14 cellular contexts compared by ENCODE assay signal in the genomic region with DNA sequence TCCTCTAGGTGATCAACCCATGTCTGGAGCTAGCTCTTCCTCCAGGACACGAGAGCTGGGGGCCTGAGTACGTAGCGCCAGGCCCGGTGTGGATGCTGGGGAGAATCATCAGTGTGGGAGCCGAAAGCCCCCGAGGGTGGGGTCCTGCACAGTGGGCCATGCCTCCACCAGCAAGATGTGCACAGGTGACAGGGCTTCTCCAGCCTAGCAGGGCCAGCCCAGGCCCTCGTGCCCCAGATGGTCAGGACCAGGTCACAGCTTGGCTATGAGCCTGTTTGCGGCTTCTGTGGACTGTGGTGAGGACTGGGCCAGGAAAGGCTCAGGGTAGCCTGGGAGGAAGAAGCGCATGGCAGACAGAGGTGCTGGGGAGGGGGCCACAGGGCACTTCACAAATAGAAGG. TPM values are rescaled to one million over a fixed set of nuclear protein-coding genes. Genes with fewer than 3 reads are reported as not detected.
DNase-seq lines count a peak whose midpoint lies in the region; ATAC-seq, FAIRE-seq and TF ChIP-seq lines count a peak whose summit lies in the region.
"Had no signal": no experiment of that assay in that cellular context is flagged by ENCODE, and none has a peak within 500 bp of the region (broad histone marks: within the 10 kb centered on the region; RNA-seq: fewer than 3 reads in every experiment).

No MANE protein-coding gene starts in this region.

- H4K8ac ChIP-seq in mesenchymal stem cell (ENCODE audit: low read length), result no peak overlapping the region

- H3K9ac ChIP-seq in mesenchymal stem cell (ENCODE audit: low read length), result peak overlapping the region; percentile 72

- H3K79me1 ChIP-seq in mesenchymal stem cell (replicated peaks; ENCODE audit: low read length, poor library complexity, severe bottlenecking), result peaks cover 33% of the 10 kb centered on the region

- intact Hi-C loops in left ventricle myocardium inferior (cut with micrococcal nuclease), result no loop called here
- intact Hi-C loops in cardiac septum (cut with DNase I), result no loop called here
- intact Hi-C loops in ascending aorta (cut with DNase I), result no loop called here
- intact Hi-C loops in upper lobe of right lung (cut with DNase I), result no loop called here

- DNase-seq in left ventricle myocardium inferior (no peak), cardiac septum (ENCODE audit: low spot score) (no peak), ascending aorta (ENCODE audit: low spot score in 2 of 2) (no peak), mesenchymal stem cell (no peak), upper lobe of right lung (no peak), HTR-8/SVneo (ENCODE audit: insufficient read length, low spot score) (no peak), foreskin keratinocyte (no peak)
- no peak for DNase-seq in T-helper 2 cell treated with Interferon-gamma antibody and Interleukin-4, amounts not matched to agents 5 μg/mL and 100 μg/mL, for 36 hours (ENCODE audit: low spot score)
- DNase-seq: left colon, NCI-H510A, WERI-Rb-1 had no signal

- H3K4me1 Mint-ChIP-seq in T-helper 2 cell treated with Interferon-gamma antibody and Interleukin-4, amounts not matched to agents 5 μg/mL and 100 μg/mL, for 36 hours (ENCODE audit: low read depth), result peaks cover 15% of the 10 kb centered on the region

- FAIRE-seq in HTR-8/SVneo (lab: Jason Lieb, UNC), result no peak
- FAIRE-seq: frontal cortex, pancreas had no signal

- H3K4me3 ChIP-seq in left ventricle myocardium inferior (no peak overlapping the region), ascending aorta (peak overlapping the region in 1 of 2 donors; percentile 30), mesenchymal stem cell (ENCODE audit: insufficient read depth in 1 of 2, low read depth in 1 of 2, low read length in 2 of 2) (no peak overlapping the region), upper lobe of right lung (no peak overlapping the region)
- H3K4me3 ChIP-seq: pancreas, SJSA1 had no signal

- no peaks in the 10 kb centered on the region for H3K27me3 ChIP-seq in left ventricle myocardium inferior (ENCODE audit: low read depth)
- H3K27me3 ChIP-seq in ascending aorta, result no peaks in the 10 kb centered on the region
- no peaks in the 10 kb centered on the region for H3K27me3 ChIP-seq in mesenchymal stem cell (ENCODE audit: control insufficient read depth in 1 of 2, insufficient read depth in 1 of 2, low read length in 2 of 2)
- no peaks in the 10 kb centered on the region for H3K27me3 ChIP-seq in upper lobe of right lung
- H3K27me3 ChIP-seq in foreskin keratinocyte, result no peaks in the 10 kb centered on the region
- H3K27me3 ChIP-seq: pancreas, SJSA1 had no signal

- H3K36me3 ChIP-seq in left ventricle myocardium inferior, result peaks cover 61% of the 10 kb centered on the region
- peaks cover 57 to 59% of the 10 kb centered on the region in 2 donors for H3K36me3 ChIP-seq in ascending aorta
- peaks cover 72 to 77% of the 10 kb centered on the region in 2 experiments for H3K36me3 ChIP-seq in mesenchymal stem cell (ENCODE audit: control insufficient read depth in 1 of 2, insufficient read depth in 2 of 2, low read depth in 1 of 2, low read length in 2 of 2)
- H3K36me3 ChIP-seq in upper lobe of right lung, result peaks cover 56% of the 10 kb centered on the region

- H2AK5ac ChIP-seq in mesenchymal stem cell (ENCODE audit: low read length, severe bottlenecking), result peak overlapping the region; percentile 37

- no peak overlapping the region for H2BK120ac ChIP-seq in mesenchymal stem cell (ENCODE audit: low read depth, low read length)

- H3K4me1 ChIP-seq in left ventricle myocardium inferior, result peaks cover 41% of the 10 kb centered on the region
- peaks cover 33 to 38% of the 10 kb centered on the region in 2 donors for H3K4me1 ChIP-seq in ascending aorta
- H3K4me1 ChIP-seq in mesenchymal stem cell (ENCODE audit: control insufficient read depth, insufficient read depth, low read depth, low read length), result peaks cover 51% of the 10 kb centered on the region
- H3K4me1 ChIP-seq in upper lobe of right lung, result peaks cover 28% of the 10 kb centered on the region
- H3K4me1 ChIP-seq in foreskin keratinocyte, result no peaks in the 10 kb centered on the region
- H3K4me1 ChIP-seq: pancreas had no signal

- H4K91ac ChIP-seq in mesenchymal stem cell (ENCODE audit: low read length), result no peak overlapping the region

- H3K9me3 ChIP-seq in left ventricle myocardium inferior (replicated peaks) (no peaks in the 10 kb centered on the region), ascending aorta (no peaks in the 10 kb centered on the region), mesenchymal stem cell (ENCODE audit: control insufficient read depth, low read length) (no peaks in the 10 kb centered on the region), upper lobe of right lung (no peaks in the 10 kb centered on the region)
- H3K9me3 ChIP-seq: pancreas, SJSA1 had no signal

- H3K27ac Mint-ChIP-seq in T-helper 2 cell treated with Interferon-gamma antibody and Interleukin-4, amounts not matched to agents 5 μg/mL and 100 μg/mL, for 36 hours, result no peak overlapping the region

- ATAC-seq in upper lobe of right lung (no peak), foreskin keratinocyte (no peak)

- peak overlapping the region; percentile 75 for H3K27ac ChIP-seq in left ventricle myocardium inferior (replicated peaks)
- H3K27ac ChIP-seq in ascending aorta, result peak overlapping the region; percentile 87 to 92
- peak overlapping the region; percentile 90 for H3K27ac ChIP-seq in mesenchymal stem cell (ENCODE audit: low read length, poor library complexity, severe bottlenecking)
- H3K27ac ChIP-seq in upper lobe of right lung, result peak overlapping the region; percentile 79
- H3K27ac ChIP-seq in foreskin keratinocyte, result no peak overlapping the region
- H3K27ac ChIP-seq: WERI-Rb-1 had no signal

- no peaks in the 10 kb centered on the region for H3K27me3 Mint-ChIP-seq in T-helper 2 cell treated with Interferon-gamma antibody and Interleukin-4, amounts not matched to agents 5 μg/mL and 100 μg/mL, for 36 hours (ENCODE audit: low read depth)

- no peak overlapping the region for H3K4me2 ChIP-seq in mesenchymal stem cell (ENCODE audit: low read length, poor library complexity, severe bottlenecking)

- H3K9me3 Mint-ChIP-seq in T-helper 2 cell treated with Interferon-gamma antibody and Interleukin-4, amounts not matched to agents 5 μg/mL and 100 μg/mL, for 36 hours, result no peaks in the 10 kb centered on the region

- TF ChIP-seq CTCF in left ventricle myocardium inferior (IDR thresholded peaks at IDR 0.05; ENCODE audit: borderline replicate concordance), result no peak
- no peak for TF ChIP-seq CTCF in ascending aorta (IDR thresholded peaks at IDR 0.05)
- no peak for TF ChIP-seq CTCF in upper lobe of right lung (IDR thresholded peaks at IDR 0.05)
- TF ChIP-seq CTCF in foreskin keratinocyte (conservative IDR thresholded peaks at IDR 0.05), result no peak

- no peak overlapping the region for H3K14ac ChIP-seq in mesenchymal stem cell (ENCODE audit: low read length in 2 of 2)

- H3K18ac ChIP-seq in mesenchymal stem cell (ENCODE audit: low read depth in 1 of 2, low read length in 2 of 2), result peak overlapping the region in 1 of 2 experiments; percentile 64

- H3K36me3 Mint-ChIP-seq in T-helper 2 cell treated with Interferon-gamma antibody and Interleukin-4, amounts not matched to agents 5 μg/mL and 100 μg/mL, for 36 hours (ENCODE audit: low read depth), result peaks cover 21% of the 10 kb centered on the region

- H2AFZ ChIP-seq in mesenchymal stem cell (ENCODE audit: low read depth, low read length), result no peak overlapping the region

- no peak overlapping the region for H2BK12ac ChIP-seq in mesenchymal stem cell (ENCODE audit: low read length in 2 of 2)

- H3K4me3 Mint-ChIP-seq in T-helper 2 cell treated with Interferon-gamma antibody and Interleukin-4, amounts not matched to agents 5 μg/mL and 100 μg/mL, for 36 hours, result no peak overlapping the region

- no peak overlapping the region for H2BK15ac ChIP-seq in mesenchymal stem cell (ENCODE audit: low read depth, poor library complexity, severe bottlenecking)

- WGBS in mesenchymal stem cell, result 84% methylated on average over 9 of the region's 9 CpGs

- H3K4ac ChIP-seq in mesenchymal stem cell (ENCODE audit: low read depth in 1 of 2, low read length in 2 of 2), result peak overlapping the region in 1 of 2 experiments; percentile 9

- no peak overlapping the region for H3K23ac ChIP-seq in mesenchymal stem cell (ENCODE audit: low read length in 2 of 2)

- no peak overlapping the region for H2BK5ac ChIP-seq in mesenchymal stem cell (ENCODE audit: low read depth, low read length, poor library complexity, severe bottlenecking)

RNA-seq across cellular contexts. Expression of gene MPG, which starts 7.8 kb away (rescaled TPM):
- 44.5 TPM for total RNA-seq in left ventricle myocardium inferior
- total RNA-seq in cardiac septum, result 33.6 TPM
- 406 TPM for total RNA-seq in ascending aorta
- 156 TPM for polyA plus RNA-seq in mesenchymal stem cell (2013, experiment 1 of 2)
- 156 TPM for polyA plus RNA-seq in mesenchymal stem cell (2013, experiment 2 of 2)
- total RNA-seq in upper lobe of right lung, result 42.5 TPM
- total RNA-seq in foreskin keratinocyte, result 64.5 and 77.7 TPM in 2 replicates
- polyA plus RNA-seq in foreskin keratinocyte, result 76.2 and 105 TPM in 2 replicates

RNA-seq across cellular contexts. Expression of gene RHBDF1, which starts 13.4 kb away (rescaled TPM):
- total RNA-seq in left ventricle myocardium inferior (24.4 TPM), cardiac septum (31.4 TPM), ascending aorta (146 TPM), upper lobe of right lung (48.4 TPM), foreskin keratinocyte (20.3 and 27.5 TPM in 2 replicates)
- polyA plus RNA-seq in mesenchymal stem cell (2013, experiment 1 of 2), result 73.8 TPM
- polyA plus RNA-seq in mesenchymal stem cell (2013, experiment 2 of 2), result 69.6 TPM
- 27.0 and 32.0 TPM in 2 replicates for polyA plus RNA-seq in foreskin keratinocyte

RNA-seq across cellular contexts. Expression of gene SNRNP25, which starts 32.2 kb away (rescaled TPM):
- total RNA-seq in left ventricle myocardium inferior (71.2 TPM), cardiac septum (45.6 TPM), ascending aorta (not detected), upper lobe of right lung (11.6 TPM), foreskin keratinocyte (46.4 and 67.2 TPM in 2 replicates)
- 22.6 TPM for polyA plus RNA-seq in mesenchymal stem cell (2013, experiment 1 of 2)
- 24.2 TPM for polyA plus RNA-seq in mesenchymal stem cell (2013, experiment 2 of 2)
- 70.7 and 98.1 TPM in 2 replicates for polyA plus RNA-seq in foreskin keratinocyte

RNA-seq across cellular contexts. Expression of gene POLR3K, which starts 32.5 kb away (rescaled TPM):
- 11.7 TPM for total RNA-seq in left ventricle myocardium inferior
- 9.2 TPM for total RNA-seq in cardiac septum
- not detected for total RNA-seq in ascending aorta
- polyA plus RNA-seq in mesenchymal stem cell (2013, experiment 1 of 2), result 8.4 TPM
- 8.7 TPM for polyA plus RNA-seq in mesenchymal stem cell (2013, experiment 2 of 2)
- total RNA-seq in upper lobe of right lung, result 12.0 TPM
- 10.7 and 16.2 TPM in 2 replicates for total RNA-seq in foreskin keratinocyte
- polyA plus RNA-seq in foreskin keratinocyte, result 30.2 and 35.2 TPM in 2 replicates

RNA-seq across cellular contexts. Expression of gene NPRL3, which starts 52.6 kb away (rescaled TPM):
- total RNA-seq in left ventricle myocardium inferior, result 18.4 TPM
- 24.0 TPM for total RNA-seq in cardiac septum
- total RNA-seq in ascending aorta, result 24.9 TPM
- polyA plus RNA-seq in mesenchymal stem cell (2013, experiment 1 of 2), result 43.1 TPM
- 41.6 TPM for polyA plus RNA-seq in mesenchymal stem cell (2013, experiment 2 of 2)
- 30.6 TPM for total RNA-seq in upper lobe of right lung
- 15.9 and 16.7 TPM in 2 replicates for total RNA-seq in foreskin keratinocyte
- 26.2 and 28.4 TPM in 2 replicates for polyA plus RNA-seq in foreskin keratinocyte

Comparison
In these comparisons a context has a peak if more than half of its experiments do, and no peak if none do; other contexts are left out.
1. RNA of gene SNRNP25, which starts 32.2 kb away (total RNA-seq): 71.2 TPM in left ventricle myocardium inferior (single experiment), 46.4 to 67.2 TPM in foreskin keratinocyte, 45.6 TPM in cardiac septum (single experiment) and 11.6 TPM in upper lobe of right lung (single experiment); not detected in ascending aorta (single experiment); every median in the first group is over 10 times any median in the second.